18 cellular contexts compared by ENCODE assay signal in genomic region chr19:4754248-4754647, GRCh38. TPM values are rescaled to one million over a fixed set of nuclear protein-coding genes. Genes with fewer than 3 reads are reported as not detected.
DNase-seq lines count a peak whose midpoint lies in the region; TF ChIP-seq lines count a peak whose summit lies in the region.
"Had no signal": no experiment of that assay in that cellular context is flagged by ENCODE, and none has a peak within 500 bp of the region (broad histone marks: within the 10 kb centered on the region; RNA-seq: fewer than 3 reads in every experiment).

No MANE protein-coding gene starts in this region.

- no peak overlapping the region for H3K4me2 ChIP-seq in H9 (ENCODE audit: insufficient read depth, insufficient read length, low read length)
- H3K4me2 ChIP-seq: BLaER1 treated with 17β-estradiol and CSF1 and Interleukin-3, amounts not matched to agents 10 nM and 100 nM had no signal

- H2BK5ac ChIP-seq in H9 (ENCODE audit: insufficient read length, low read length): no peak overlapping the region

- H4K5ac ChIP-seq in H9 (ENCODE audit: insufficient read length, low read depth, low read length): no peak overlapping the region

- H2BK20ac ChIP-seq in H9 (ENCODE audit: low read depth, low read length, poor library complexity, severe bottlenecking): no peak overlapping the region

- H2BK15ac ChIP-seq in H9 (ENCODE audit: low read depth, low read length): no peak overlapping the region

- H3K56ac ChIP-seq in H9 (ENCODE audit: insufficient read length, low read depth, low read length): no peak overlapping the region

- H2AFZ ChIP-seq in H9 (ENCODE audit: low read length): no peak overlapping the region

- H3K4me1 ChIP-seq in H9 (ENCODE audit: insufficient read depth, low read length): no peaks in the 10 kb centered on the region
- H3K4me1 ChIP-seq: body of pancreas had no signal

- no peaks in the 10 kb centered on the region for H3K9me3 ChIP-seq in H9 (ENCODE audit: control insufficient read depth, low read depth, low read length)
- H3K9me3 ChIP-seq: body of pancreas, esophagus squamous epithelium had no signal

- H4K8ac ChIP-seq in H9 (replicated peaks; ENCODE audit: insufficient read length, low read depth, low read length): no peak overlapping the region

- H3K23me2 ChIP-seq in H9 (ENCODE audit: insufficient read length, low read depth, low read length, poor library complexity, severe bottlenecking): no peaks in the 10 kb centered on the region

- no peak overlapping the region for H3K4ac ChIP-seq in H9 (ENCODE audit: low read depth, low read length)

- no peak overlapping the region for H3K4me3 Mint-ChIP-seq in H9
- H3K4me3 Mint-ChIP-seq: activated naive CD4-positive, alpha-beta T cell treated with anti-CD3 and anti-CD28 coated beads for 36 hours; naive thymus-derived CD4-positive, alpha-beta T cell; T-helper 17 cell had no signal

- no peaks in the 10 kb centered on the region; the same call in 1 of the 2 replicates for H3K27me3 ChIP-seq in H9 (ENCODE audit: insufficient read depth, low read length)
- H3K27me3 ChIP-seq: BLaER1 treated with 17β-estradiol and CSF1 and Interleukin-3, amounts not matched to agents 10 nM and 100 nM; body of pancreas had no signal

- H3K9ac ChIP-seq in H9 (ENCODE audit: extremely low read depth, insufficient read length, low read length): no peak overlapping the region
- H3K9ac ChIP-seq: BLaER1 treated with 17β-estradiol and CSF1 and Interleukin-3, amounts not matched to agents 10 nM and 100 nM had no signal

- no peaks in the 10 kb centered on the region for H3K79me2 ChIP-seq in H9 (ENCODE audit: insufficient read depth, low read length)

- H3K14ac ChIP-seq in H9 (ENCODE audit: insufficient read depth, low read length): no peak overlapping the region

- H4K91ac ChIP-seq in H9 (ENCODE audit: insufficient read length, low read depth, low read length): no peak overlapping the region

- H2BK120ac ChIP-seq in H9 (ENCODE audit: low read depth, low read length, poor library complexity, severe bottlenecking): no peak overlapping the region

- H3K9me3 Mint-ChIP-seq in H9: no peaks in the 10 kb centered on the region
- H3K9me3 Mint-ChIP-seq: activated naive CD4-positive, alpha-beta T cell treated with anti-CD3 and anti-CD28 coated beads for 36 hours had no signal

- H3K4me1 Mint-ChIP-seq in H9: 0 out of 4 replicates have a peak, but pooled peaks cover 0 to under 1% of the 10 kb centered on the region in 2 experiments

- no peak overlapping the region for H2AK5ac ChIP-seq in H9 (ENCODE audit: insufficient read length, low read length)

- H3K23ac ChIP-seq in H9 (ENCODE audit: insufficient read length, low read depth, low read length): no peak overlapping the region

- no peak overlapping the region for H3T11ph ChIP-seq in H9 (ENCODE audit: low read length)

- no peak for TF ChIP-seq CTCF in H9 (conservative IDR thresholded peaks at IDR 0.05)

- H2BK12ac ChIP-seq in H9 (ENCODE audit: insufficient read length, low read depth, low read length): no peak overlapping the region

- H3K27ac ChIP-seq in H9 (ENCODE audit: insufficient read length, low read depth, low read length): no peak overlapping the region
- H3K27ac ChIP-seq: BLaER1 treated with 17β-estradiol and CSF1 and Interleukin-3, amounts not matched to agents 10 nM and 100 nM; body of pancreas; esophagus squamous epithelium had no signal

- no CpG with 5 or more reads among the region's 6 CpGs for WGBS in H9 (ENCODE audit: extremely low coverage, insufficient read length, low lambda C conversion rate)

- no peaks in the 10 kb centered on the region for H4K20me1 ChIP-seq in H9 (ENCODE audit: control insufficient read depth, insufficient read depth, insufficient read length)
- H4K20me1 ChIP-seq: BLaER1 treated with 17β-estradiol and CSF1 and Interleukin-3, amounts not matched to agents 10 nM and 100 nM had no signal

- H3K36me3 Mint-ChIP-seq in H9 (ENCODE audit: insufficient read depth in 1 of 3, low read depth in 3 of 3): no peaks in the 10 kb centered on the region

- no peaks in the 10 kb centered on the region for H3K79me1 ChIP-seq in H9 (ENCODE audit: insufficient read depth, low read depth, low read length, poor library complexity, severe bottlenecking)

- H3K18ac ChIP-seq in H9 (ENCODE audit: insufficient read length, low read depth, low read length): no peak overlapping the region

- CTCF ChIA-PET in HEK293T (lab: Yijun Ruan, JAX): no interaction called here

- POLR2A ChIA-PET in HEK293T (lab: Yijun Ruan, JAX): no interaction called here

- peaks cover 24% of the 10 kb centered on the region for H3K27me3 Mint-ChIP-seq in H9 (ENCODE audit: low read depth)

- DNase-seq in COLO668 (lab: John Stamatoyannopoulos, UW; ENCODE audit: unreplicated experiment) (peak; percentile 32), HEK293T (ENCODE audit: extremely low spot score) (no peak), NCI-H524 (lab: John Stamatoyannopoulos, UW) (peak; percentile 82 to 97), fibroblast of gingiva (ENCODE audit: low read depth) (peak; percentile 56), HPDE6-E6E7 (ENCODE audit: extremely low spot score) (no peak), H9 (no peak), NCI-H1048 (lab: John Stamatoyannopoulos, UW) (no peak)
- DNase-seq: activated CD4-positive, CD25-positive, alpha-beta regulatory T cell treated with anti-CD3 and anti-CD28 coated beads, Interleukin-2, amount 50 U/mL, for 72 hours; activated CD8-positive, alpha-beta memory T cell treated with anti-CD3 and anti-CD28 coated beads, Interleukin-2, amount 50 U/mL, for 4 hours; activated naive CD4-positive, alpha-beta T cell treated with anti-CD3 and anti-CD28 coated beads for 36 hours; esophagus squamous epithelium; hypothalamus; naive thymus-derived CD4-positive, alpha-beta T cell; NCI-H345; T-helper 17 cell had no signal

- H3K27ac Mint-ChIP-seq in H9: no peak overlapping the region
- H3K27ac Mint-ChIP-seq: activated naive CD4-positive, alpha-beta T cell treated with anti-CD3 and anti-CD28 coated beads for 36 hours; naive thymus-derived CD4-positive, alpha-beta T cell; progenitor cell of endocrine pancreas; T-helper 17 cell had no signal

TF ChIP-seq in HEK293T, 16 proteins besides CTCF, POLR2A, EP300 and RAD21:
- TF ChIP-seq TARDBP (IDR thresholded peaks at IDR 0.05) (no peak), ZNF384 (IDR thresholded peaks at IDR 0.05) (peak; percentile 61)

RNA-seq across cellular contexts. Expression of gene DPP9, which starts 30.6 kb away (rescaled TPM):
- total RNA-seq in H9 (2021): 43.3 and 46.4 TPM in 2 replicates

RNA-seq across cellular contexts. Expression of gene FEM1A, which starts 37.3 kb away (rescaled TPM):
- 20.0 and 21.0 TPM in 2 replicates for total RNA-seq in H9 (2021)

Comparison
In these comparisons a context has a peak if more than half of its experiments do, and no peak if none do; other contexts are left out.
1. DNase-seq: peak in COLO668 (single experiment), NCI-H524 (2 of 2) and fibroblast of gingiva (single experiment); none in HEK293T (single experiment), HPDE6-E6E7 (single experiment), H9 (single experiment) and NCI-H1048 (single experiment).